In the genomic region with DNA sequence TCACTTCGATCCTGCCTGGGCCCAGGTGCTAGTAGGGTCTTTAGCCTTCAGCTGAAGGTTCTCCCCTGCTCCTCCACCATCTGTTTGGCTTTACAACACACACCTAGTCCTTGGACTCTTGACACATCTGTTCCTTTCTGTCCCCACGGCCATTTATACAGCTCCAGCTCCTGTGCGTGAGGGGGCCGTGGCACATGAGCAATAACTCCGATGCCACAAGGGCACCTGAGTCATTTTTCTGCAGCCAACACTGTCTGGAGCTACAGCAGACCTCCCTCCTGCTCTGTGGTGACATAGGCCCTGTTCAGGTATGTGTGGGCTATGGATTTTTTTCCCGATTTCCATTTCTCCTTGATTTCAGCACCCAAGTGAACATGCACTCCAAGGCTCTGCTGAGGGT, we compare ENCODE assay signal across 16 cellular contexts.
"Had no signal": no experiment of that assay in that cellular context is flagged by ENCODE, and none has a peak within 500 bp of the region (broad histone marks: within the 10 kb centered on the region; RNA-seq: fewer than 3 reads in every experiment).

No MANE protein-coding gene starts in this region.

- ATAC-seq: effector memory CD8-positive, alpha-beta T cell; left cardiac atrium; natural killer cell treated with Interleukin-12 subunit alpha and Interleukin-12 subunit beta and Interleukin-15 and Interleukin-18, amount 100 ng/mL, for 72 hours had no signal

- H3K9me3 ChIP-seq: esophagus squamous epithelium, tibial nerve had no signal

- H3K36me3 ChIP-seq: esophagus squamous epithelium, tibial nerve had no signal

- DNase-seq: activated CD4-positive, alpha-beta T cell treated with anti-CD3 and anti-CD28 coated beads, Interleukin-2, amount 50 U/mL, for 4 hours; activated gamma-delta T cell; amniotic stem cell; effector memory CD8-positive, alpha-beta T cell; esophagus squamous epithelium; left cardiac atrium; nucleus accumbens; retina; stimulated activated CD4-positive, alpha-beta T cell treated with anti-CD3 and anti-CD28 coated beads, Interleukin-12 subunit alpha, Interleukin-12 subunit beta, amount 100 ng/mL, for 4 hours; stimulated activated CD4-positive, alpha-beta T cell treated with anti-CD3 and anti-CD28 coated beads, Interleukin-1b, Interleukin-23, amount 100 ng/mL, for 48 hours; stimulated activated naive CD4-positive, alpha-beta T cell treated with Interleukin-2 at 50 U/mL for 16 hours; substantia nigra; T-helper 2 cell had no signal

- FAIRE-seq: urothelium cell line had no signal

- H3K4me3 ChIP-seq: esophagus squamous epithelium, tibial nerve had no signal
